Comparison of ENCODE assay signal across 8 cellular contexts in the genomic region with DNA sequence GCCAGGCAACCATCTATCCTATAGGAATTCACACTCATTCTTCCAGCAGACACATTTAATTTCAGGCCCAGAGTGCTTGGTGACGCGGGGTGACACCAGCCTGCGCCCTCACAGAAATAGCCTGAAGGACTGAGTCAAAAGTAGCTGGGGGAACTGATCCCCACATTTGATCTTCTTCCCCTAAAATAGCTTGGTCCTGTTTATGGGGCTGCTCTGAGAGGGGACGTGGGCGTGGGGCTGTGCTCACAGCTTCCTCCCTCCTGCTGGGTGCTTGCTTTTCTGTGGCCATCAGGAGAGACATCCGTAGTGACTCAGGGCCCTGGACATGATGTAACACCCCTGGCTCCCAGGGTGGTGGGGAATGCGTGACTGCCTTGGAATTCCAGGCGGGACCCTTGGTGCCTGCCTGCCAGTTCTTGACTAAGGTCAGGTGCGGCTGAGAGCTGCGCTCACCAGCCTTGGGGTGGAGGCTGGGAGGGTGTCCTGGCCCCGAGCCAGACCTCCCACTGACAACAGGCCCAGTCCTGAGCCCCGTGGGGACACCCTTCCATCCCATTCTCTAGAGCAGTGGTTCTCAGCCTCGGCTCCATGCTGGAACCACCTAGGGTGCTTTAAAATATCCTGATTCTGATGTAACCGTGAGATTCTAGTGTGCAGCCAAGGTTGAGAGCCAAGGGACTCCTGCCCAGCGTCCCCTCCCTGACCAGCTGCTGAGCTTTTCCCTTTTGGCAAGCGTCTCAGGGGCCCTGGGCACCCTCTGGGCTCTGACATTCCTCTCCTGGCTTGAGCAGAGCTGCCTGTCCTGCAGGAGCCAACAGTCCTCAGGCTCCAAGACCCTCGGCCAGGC. TPM values are rescaled to one million over a fixed set of nuclear protein-coding genes. Genes with fewer than 3 reads are reported as not detected.
DNase-seq lines count a peak whose midpoint lies in the region; ATAC-seq, FAIRE-seq and TF ChIP-seq lines count a peak whose summit lies in the region.

No MANE protein-coding gene starts in this region.

- no peak for ATAC-seq in CD8-positive, alpha-beta T cell
- no peak for ATAC-seq in GM18867 (IDR thresholded peaks at IDR 0.05; ENCODE audit: unreplicated experiment)

- BruUV-seq in A673 (replicated peaks; lab: Mats Ljungman, UMichigan): no TSS peak

- peak overlapping the region; percentile 100 for H3K27ac Mint-ChIP-seq in astrocyte (ENCODE audit: unreplicated experiment)
- peak overlapping the region; percentile 96 for H3K27ac Mint-ChIP-seq in type B pancreatic cell
- no peak overlapping the region for H3K27ac Mint-ChIP-seq in CD8-positive, alpha-beta T cell

- H4K20me1 ChIP-seq in astrocyte (ENCODE audit: insufficient read depth, low read length): no peaks in the 10 kb centered on the region

- H3K36me3 ChIP-seq in A673 (ENCODE audit: insufficient read depth, low read length, poor library complexity, severe bottlenecking): no peaks in the 10 kb centered on the region
- H3K36me3 ChIP-seq in astrocyte (ENCODE audit: insufficient read depth, low read length): no peaks in the 10 kb centered on the region
- H3K36me3 ChIP-seq in small intestine (ENCODE audit: control insufficient read depth in 2 of 2, insufficient read depth in 2 of 2, low read length in 2 of 2): no peaks in the 10 kb centered on the region
- H3K36me3 ChIP-seq in CD8-positive, alpha-beta T cell (ENCODE audit: insufficient read depth, low read length): no peaks in the 10 kb centered on the region

- 78 to 81% (median 78%) methylated on average over 17 of the region's 17 CpGs for WGBS in small intestine, 3 donors

- peak overlapping the region; percentile 90 for H3K9ac ChIP-seq in astrocyte (ENCODE audit: low read length)

- peak; percentile 89 for DNase-seq in A673 (ENCODE audit: low spot score)
- DNase-seq in HPDE6-E6E7 (ENCODE audit: extremely low spot score): peak; percentile 88
- DNase-seq in astrocyte (ENCODE audit: low read depth): peak; percentile 97
- DNase-seq in islet precursor cell: peak; percentile 99
- DNase-seq in type B pancreatic cell (ENCODE audit: extremely low spot score, unreplicated experiment): no peak
- DNase-seq in small intestine: no peak
- DNase-seq in CD8-positive, alpha-beta T cell: no peak

- H3K4me3 ChIP-seq in A673 (ENCODE audit: low read depth, low read length, poor library complexity, severe bottlenecking) (no peak overlapping the region), astrocyte (ENCODE audit: insufficient read depth, low read depth, low read length) (peak overlapping the region; percentile 29), small intestine (ENCODE audit: low read depth in 1 of 2, low read length in 2 of 2) (no peak overlapping the region)
- no peak overlapping the region for H3K4me3 ChIP-seq in CD8-positive, alpha-beta T cell (ENCODE audit: low read depth, low read length)

- H3K9me3 Mint-ChIP-seq in astrocyte (ENCODE audit: unreplicated experiment): no peaks in the 10 kb centered on the region
- no peaks in the 10 kb centered on the region for H3K9me3 Mint-ChIP-seq in type B pancreatic cell
- no peaks in the 10 kb centered on the region for H3K9me3 Mint-ChIP-seq in CD8-positive, alpha-beta T cell

- H3K4me2 ChIP-seq in astrocyte (ENCODE audit: low read length): peak overlapping the region; percentile 81

- no peaks in the 10 kb centered on the region for H3K27me3 ChIP-seq in A673 (replicated peaks; ENCODE audit: insufficient read depth, low read depth, low read length, poor library complexity)
- no peaks in the 10 kb centered on the region for H3K27me3 ChIP-seq in astrocyte (ENCODE audit: insufficient read depth, low read length)
- H3K27me3 ChIP-seq in small intestine (ENCODE audit: control insufficient read depth in 2 of 2, insufficient read depth in 2 of 2, low read length in 2 of 2): no peaks in the 10 kb centered on the region
- H3K27me3 ChIP-seq in CD8-positive, alpha-beta T cell (ENCODE audit: insufficient read depth, low read length): no peaks in the 10 kb centered on the region

- no peaks in the 10 kb centered on the region for H3K36me3 Mint-ChIP-seq in astrocyte (ENCODE audit: low read depth, unreplicated experiment)
- H3K36me3 Mint-ChIP-seq in type B pancreatic cell: no peaks in the 10 kb centered on the region
- H3K36me3 Mint-ChIP-seq in CD8-positive, alpha-beta T cell: no peaks in the 10 kb centered on the region

- FAIRE-seq in astrocyte (lab: Jason Lieb, UNC) (peak; percentile 100), small intestine (lab: Jason Lieb, UNC) (no peak)

- H3K27me3 Mint-ChIP-seq in astrocyte (ENCODE audit: low read depth, unreplicated experiment) (peaks cover 5% of the 10 kb centered on the region), type B pancreatic cell (peaks cover under 1% of the 10 kb centered on the region)
- H3K27me3 Mint-ChIP-seq in CD8-positive, alpha-beta T cell (ENCODE audit: low read depth): peaks cover 2% of the 10 kb centered on the region

- peaks cover 40% of the 10 kb centered on the region for H3K4me1 Mint-ChIP-seq in astrocyte (ENCODE audit: low read depth, unreplicated experiment)
- H3K4me1 Mint-ChIP-seq in type B pancreatic cell (ENCODE audit: unreplicated experiment): peaks cover 32% of the 10 kb centered on the region
- H3K4me1 Mint-ChIP-seq in CD8-positive, alpha-beta T cell (ENCODE audit: low read depth): peaks cover 15% of the 10 kb centered on the region

- H3K4me3 Mint-ChIP-seq in astrocyte (ENCODE audit: unreplicated experiment) (peak overlapping the region; percentile 68), type B pancreatic cell (peak overlapping the region; percentile 65)
- no peak overlapping the region for H3K4me3 Mint-ChIP-seq in CD8-positive, alpha-beta T cell

- peak overlapping the region; percentile 35 for H2AFZ ChIP-seq in astrocyte (ENCODE audit: low read depth, low read length)

- TF ChIP-seq CTCF in A673 (conservative IDR thresholded peaks at IDR 0.05; ENCODE audit: low read depth, low read length) (no peak), astrocyte (IDR thresholded peaks at IDR 0.05; ENCODE audit: insufficient read depth, low read depth, low read length) (no peak), type B pancreatic cell (conservative IDR thresholded peaks at IDR 0.05) (no peak)
- no peak for TF ChIP-seq CTCF in CD8-positive, alpha-beta T cell (IDR thresholded peaks at IDR 0.05)

- H3K9me3 ChIP-seq in A673 (ENCODE audit: low read depth, low read length, poor library complexity, severe bottlenecking): no peaks in the 10 kb centered on the region
- no peaks in the 10 kb centered on the region for H3K9me3 ChIP-seq in astrocyte (ENCODE audit: insufficient read depth, low read depth, low read length)
- no peaks in the 10 kb centered on the region for H3K9me3 ChIP-seq in small intestine (ENCODE audit: control insufficient read depth, low read depth)
- H3K9me3 ChIP-seq in CD8-positive, alpha-beta T cell (ENCODE audit: low read length): no peaks in the 10 kb centered on the region

- intact Hi-C loops in A673 (cut with micrococcal nuclease; ENCODE audit: unreplicated experiment): no loop called here
- intact Hi-C loops in CD8-positive, alpha-beta T cell (cut with DNase I, micrococcal nuclease): loop anchor here in 1 of 2 experiments (1.0 kb wide), 1 partner anchor 57 kb away; no protein-coding TSS in a partner anchor

- POLR2A ChIA-PET in A673 (lab: Charles Lee; ENCODE audit: low non-redundant PET): no interaction called here
- POLR2A ChIA-PET in CD8-positive, alpha-beta T cell (lab: Charles Lee): interaction anchor here (1.9 kb wide), 1 partner anchor 45 kb away, joined by 6 read pairs; no protein-coding TSS in a partner anchor

- H3K4me1 ChIP-seq in A673 (ENCODE audit: insufficient read depth, low read length, poor library complexity, severe bottlenecking): peaks cover 20% of the 10 kb centered on the region
- H3K4me1 ChIP-seq in astrocyte (ENCODE audit: insufficient read depth, low read length): peaks cover 49% of the 10 kb centered on the region
- H3K4me1 ChIP-seq in small intestine (ENCODE audit: control insufficient read depth in 2 of 2, insufficient read depth in 1 of 2, low read depth in 1 of 2, low read length in 1 of 2): peaks cover 0 to 4% of the 10 kb centered on the region in 2 donors
- peaks cover 12% of the 10 kb centered on the region for H3K4me1 ChIP-seq in CD8-positive, alpha-beta T cell (ENCODE audit: insufficient read depth, low read length)

- CTCF ChIA-PET in A673 (lab: Charles Lee): no interaction called here
- CTCF ChIA-PET in CD8-positive, alpha-beta T cell (lab: Charles Lee): interaction anchor here (1.1 kb wide), 1 partner anchor 15 kb away, joined by 3 read pairs; no protein-coding TSS in a partner anchor

- H3K27ac ChIP-seq in A673 (ENCODE audit: low read depth, low read length, poor library complexity, severe bottlenecking): peak overlapping the region; percentile 71
- H3K27ac ChIP-seq in astrocyte (ENCODE audit: low read depth, low read length): peak overlapping the region; percentile 100
- no peak overlapping the region for H3K27ac ChIP-seq in small intestine (ENCODE audit: low read depth in 1 of 2, low read length in 1 of 2)
- no peak overlapping the region for H3K27ac ChIP-seq in CD8-positive, alpha-beta T cell (ENCODE audit: low read depth, low read length)

- no peaks in the 10 kb centered on the region for H3K79me2 ChIP-seq in astrocyte (ENCODE audit: insufficient read depth, low read length)

RNA-seq across cellular contexts. Expression of gene SMAD7, which starts 47.4 kb away (rescaled TPM):
- total RNA-seq in A673 (2021): 11.4 and 12.0 TPM in 2 replicates
- 62.9 and 76.2 TPM in 2 replicates for total RNA-seq in astrocyte
- 17.8 and 30.9 TPM in 2 replicates for total RNA-seq in type B pancreatic cell (ENCODE audit: low replicate concordance)
- 10 to 100 TPM; 17.2 to 24.0 (median 18.3) TPM for polyA plus RNA-seq in small intestine
- 100 to 1,000 TPM; 227 to 236 TPM for total RNA-seq in CD8-positive, alpha-beta T cell

Comparison
In these comparisons a context has a peak if more than half of its experiments do, and no peak if none do; other contexts are left out.
1. DNase-seq: peak in A673 (single experiment), HPDE6-E6E7 (single experiment), astrocyte (single experiment) and islet precursor cell (single experiment); none in type B pancreatic cell (single experiment), small intestine (single experiment) and CD8-positive, alpha-beta T cell (0 of 7).
2. H3K27ac ChIP-seq: peak in A673 (single experiment) and astrocyte (single experiment); none in small intestine (0 of 2) and CD8-positive, alpha-beta T cell (single experiment).